ENCODE assay signal across 21 cellular contexts in the genomic region with DNA sequence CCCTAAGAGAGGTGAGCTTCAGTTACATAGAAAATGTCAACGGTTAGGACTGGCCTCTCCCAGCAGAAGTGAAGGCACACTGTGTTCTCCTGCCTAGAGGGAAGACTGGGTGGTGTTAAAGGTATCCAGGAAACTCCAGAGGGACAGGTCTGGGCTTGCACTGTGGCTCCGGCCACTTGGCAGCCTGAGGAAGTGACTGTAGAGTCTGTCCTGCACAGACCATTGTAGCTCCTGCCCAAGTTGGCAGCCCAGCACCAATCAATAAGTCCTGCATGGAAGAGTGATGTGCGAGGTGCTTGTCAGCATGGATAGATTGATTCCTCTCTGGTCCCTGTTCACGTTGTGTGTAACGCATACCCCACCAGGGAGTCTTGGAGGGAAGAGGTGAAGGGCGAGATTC.
DNase-seq lines count a peak whose midpoint lies in the region; ATAC-seq, FAIRE-seq and TF ChIP-seq lines count a peak whose summit lies in the region.
"Had no signal": no experiment of that assay in that cellular context is flagged by ENCODE, and none has a peak within 500 bp of the region (broad histone marks: within the 10 kb centered on the region; RNA-seq: fewer than 3 reads in every experiment).

No MANE protein-coding gene starts in this region.

- no peak for TF ChIP-seq POLR2A in breast epithelium (IDR thresholded peaks at IDR 0.05)

- H3K27me3 ChIP-seq in breast epithelium (no peaks in the 10 kb centered on the region), mammary epithelial cell (ENCODE audit: insufficient read depth, low read length) (no peaks in the 10 kb centered on the region), foreskin keratinocyte (no peaks in the 10 kb centered on the region), neuronal stem cell (ENCODE audit: control insufficient read depth in 3 of 3, insufficient read depth in 3 of 3, low read depth in 1 of 3, low read length in 3 of 3) (no peaks in the 10 kb centered on the region)
- H3K27me3 ChIP-seq: BE2C had no signal

- TF ChIP-seq CTCF in MCF 10A (IDR thresholded peaks at IDR 0.05; ENCODE audit: unreplicated experiment) (no peak), breast epithelium (IDR thresholded peaks at IDR 0.05) (no peak), mammary epithelial cell (conservative IDR thresholded peaks at IDR 0.05 in 1 of 2, IDR thresholded peaks at IDR 0.05 in 1 of 2; ENCODE audit: extremely low read depth in 1 of 2, insufficient read depth in 1 of 2, low read depth in 1 of 2, low read length in 2 of 2) (no peak), foreskin keratinocyte (conservative IDR thresholded peaks at IDR 0.05) (no peak), D721Med (IDR thresholded peaks at IDR 0.05; ENCODE audit: insufficient read depth, missing control alignments) (no peak)

- H4K91ac ChIP-seq in neuronal stem cell (ENCODE audit: low read depth, low read length, poor library complexity), result no peak overlapping the region

- intact Hi-C loops in MCF 10A (cut with micrococcal nuclease), result no loop called here
- intact Hi-C loops in breast epithelium (cut with DNase I; ENCODE audit: low total_unique reads), result no loop called here
- intact Hi-C loops in mammary epithelial cell (cut with micrococcal nuclease), result loop anchor here (5.0 kb wide), 1 partner anchor 194 kb away; no protein-coding TSS in a partner anchor

- CTCF ChIA-PET in MCF 10A (lab: Yijun Ruan, JAX), result interaction anchor here (0.8 to 1.3 kb wide), 4 partner anchors 9 to 56 kb away, joined by 3 to 4 read pairs (median 3); no protein-coding TSS in a partner anchor
- CTCF ChIA-PET in mammary epithelial cell (lab: Charles Lee; ENCODE audit: low non-redundant PET), result no interaction called here

- H3K27ac ChIP-seq in breast epithelium (no peak overlapping the region), mammary epithelial cell (ENCODE audit: insufficient read depth, low read depth, low read length) (peak overlapping the region; percentile 59), foreskin keratinocyte (peak overlapping the region; percentile 55), neuronal stem cell (replicated peaks; ENCODE audit: low read length) (no peak overlapping the region)
- H3K27ac ChIP-seq: A549, GM23248 had no signal

- no peak overlapping the region for H2BK120ac ChIP-seq in neuronal stem cell (ENCODE audit: low read depth, low read length)

- dilution Hi-C loops in mammary epithelial cell (cut with HindIII; ENCODE audit: low sequenced_read_pairs), result loop anchor here (5.0 kb wide), 1 partner anchor 64 kb away; no protein-coding TSS in a partner anchor

- no peak overlapping the region for H3K4me3 Mint-ChIP-seq in MCF 10A (ENCODE audit: unreplicated experiment)

- no peaks in the 10 kb centered on the region for H3K79me1 ChIP-seq in neuronal stem cell (ENCODE audit: low read depth, low read length)

- peak; percentile 83 for DNase-seq in MCF 10A (ENCODE audit: unreplicated experiment)
- no peak for DNase-seq in breast epithelium (ENCODE audit: low spot score in 2 of 2)
- DNase-seq in mammary epithelial cell, result peak; percentile 88
- DNase-seq in foreskin keratinocyte, result peak in 1 of 2 donors; percentile 71
- DNase-seq in activated CD4-positive, alpha-beta T cell treated with anti-CD3 and anti-CD28 coated beads for 4 hours, result no peak
- no peak for DNase-seq in D721Med (ENCODE audit: insufficient read length, low spot score)
- no peak for DNase-seq in neuronal stem cell (ENCODE audit: low spot score)
- DNase-seq: BE2C, DND-41, GM23248, KBM-7, NCI-H1092 treated with DMSO at 0.1 percent for 48 hours, NCI-H1436 treated with DMSO at 0.1 percent for 48 hours, NCI-H2029 treated with DMSO at 0.1 percent for 48 hours, NCI-H226, NCI-H510A treated with DMSO at 0.1 percent for 48 hours, NCI-H82, SHP77 had no signal

- no peak overlapping the region for H2BK12ac ChIP-seq in neuronal stem cell (ENCODE audit: low read length)

- no peak overlapping the region for H3K23ac ChIP-seq in neuronal stem cell (ENCODE audit: low read depth, low read length, poor library complexity)

- H3K4me2 ChIP-seq in mammary epithelial cell (ENCODE audit: insufficient read depth, low read depth, low read length) (peak overlapping the region; percentile 27), neuronal stem cell (ENCODE audit: insufficient read depth, low read length, poor library complexity, severe bottlenecking) (no peak overlapping the region)
- H3K4me2 ChIP-seq: A549 had no signal

- H3K18ac ChIP-seq in neuronal stem cell (ENCODE audit: low read length), result no peak overlapping the region

- no TSS peak for BruUV-seq in MCF 10A (replicated peaks; lab: Mats Ljungman, UMichigan)
- BruUV-seq in mammary epithelial cell (replicated peaks; lab: Mats Ljungman, UMichigan), result no TSS peak

- no peak for FAIRE-seq in D721Med (lab: Jason Lieb, UNC)
- FAIRE-seq: A549, GM12878 had no signal

- H2AK5ac ChIP-seq in neuronal stem cell (ENCODE audit: low read depth, low read length), result no peak overlapping the region

- ATAC-seq in foreskin keratinocyte, result peak; percentile 75
- ATAC-seq: A549, GM12878 had no signal

- POLR2A ChIA-PET in MCF 10A (lab: Yijun Ruan, JAX), result interaction anchor here (0.7 kb wide), 1 partner anchor 14 kb away, joined by 3 read pairs; no protein-coding TSS in a partner anchor

- H2AFZ ChIP-seq in mammary epithelial cell (ENCODE audit: low read depth, low read length), result peak overlapping the region; percentile 22
- no peak overlapping the region for H2AFZ ChIP-seq in neuronal stem cell (ENCODE audit: low read length)
- H2AFZ ChIP-seq: GM23248 had no signal

- H3K36me3 ChIP-seq in breast epithelium, result no peaks in the 10 kb centered on the region
- H3K36me3 ChIP-seq in mammary epithelial cell (ENCODE audit: insufficient read depth, low read length), result no peaks in the 10 kb centered on the region
- H3K36me3 ChIP-seq in neuronal stem cell (replicated peaks in 1 of 2; ENCODE audit: control insufficient read depth in 2 of 2, insufficient read depth in 2 of 2, low read length in 2 of 2), result no peaks in the 10 kb centered on the region
- H3K36me3 ChIP-seq: BE2C, HAP-1 had no signal

- WGBS in mammary epithelial cell (ENCODE audit: low coverage, missing lambda C conversion rate), result 49% methylated on average over 4 of the region's 6 CpGs
- WGBS in neuronal stem cell (ENCODE audit: extremely low coverage in 2 of 2, insufficient read length in 2 of 2, insufficient replicate concordance in 1 of 2), 2 donors, result no CpG with 5 or more reads among the region's 6 CpGs

- no peak overlapping the region for H2BK15ac ChIP-seq in neuronal stem cell (ENCODE audit: low read length)

- H3K4me1 Mint-ChIP-seq in MCF 10A (ENCODE audit: insufficient read depth, unreplicated experiment), result peaks cover 35% of the 10 kb centered on the region

- no peaks in the 10 kb centered on the region for H3K4me1 ChIP-seq in breast epithelium
- peaks cover 33% of the 10 kb centered on the region for H3K4me1 ChIP-seq in mammary epithelial cell (ENCODE audit: insufficient read depth, low read length)
- H3K4me1 ChIP-seq in foreskin keratinocyte, result peaks cover 6% of the 10 kb centered on the region
- no peaks in the 10 kb centered on the region for H3K4me1 ChIP-seq in neuronal stem cell (ENCODE audit: control insufficient read depth in 2 of 2, insufficient read depth in 1 of 2, low read depth in 1 of 2, low read length in 2 of 2)
- H3K4me1 ChIP-seq: A549, BE2C, HAP-1 had no signal

- H3K4me3 ChIP-seq in breast epithelium (no peak overlapping the region), mammary epithelial cell (replicated peaks in 1 of 3; ENCODE audit: insufficient read depth in 1 of 3, low read depth in 2 of 3, low read length in 3 of 3) (no peak overlapping the region), neuronal stem cell (ENCODE audit: low read length in 2 of 2) (no peak overlapping the region)
- H3K4me3 ChIP-seq: A549, GM12878, GM23248, HAP-1 had no signal

- H3K27me3 Mint-ChIP-seq in MCF 10A (ENCODE audit: insufficient read depth, unreplicated experiment), result no peaks in the 10 kb centered on the region

- H3K4ac ChIP-seq in neuronal stem cell (ENCODE audit: low read length), result no peak overlapping the region

- H4K8ac ChIP-seq in neuronal stem cell (ENCODE audit: low read depth, low read length), result no peak overlapping the region

- no peak overlapping the region for H3K14ac ChIP-seq in neuronal stem cell (ENCODE audit: low read length)

- H3K9me3 ChIP-seq in breast epithelium, result no peaks in the 10 kb centered on the region
- H3K9me3 ChIP-seq in mammary epithelial cell (replicated peaks; ENCODE audit: insufficient read depth, low read length), result no peaks in the 10 kb centered on the region
- peaks cover 0 to 2% of the 10 kb centered on the region in 2 donors for H3K9me3 ChIP-seq in neuronal stem cell (replicated peaks in 1 of 2; ENCODE audit: control insufficient read depth in 2 of 2, insufficient read depth in 1 of 2, low read depth in 1 of 2, low read length in 2 of 2)
- H3K9me3 ChIP-seq: A549, BE2C, HAP-1 had no signal

- H2BK5ac ChIP-seq in neuronal stem cell (ENCODE audit: low read length), result no peak overlapping the region

- peak overlapping the region; percentile 81 for H3K27ac Mint-ChIP-seq in MCF 10A (ENCODE audit: low read depth, unreplicated experiment)

- no peaks in the 10 kb centered on the region for H3K36me3 Mint-ChIP-seq in MCF 10A (ENCODE audit: insufficient read depth, unreplicated experiment)

- H3K9me3 Mint-ChIP-seq in MCF 10A (ENCODE audit: unreplicated experiment), result no peaks in the 10 kb centered on the region

- in situ Hi-C loops in mammary epithelial cell (cut with MboI; ENCODE audit: low sequenced_read_pairs in 2 of 2), result no loop called here

- H4K20me1 ChIP-seq in mammary epithelial cell (ENCODE audit: insufficient read depth, low read length), result no peaks in the 10 kb centered on the region

- H3K9ac ChIP-seq in mammary epithelial cell (ENCODE audit: insufficient read depth, low read length) (no peak overlapping the region), neuronal stem cell (ENCODE audit: low read depth, low read length, poor library complexity) (no peak overlapping the region)
- H3K9ac ChIP-seq: GM23248 had no signal

- H3K79me2 ChIP-seq in mammary epithelial cell (ENCODE audit: insufficient read depth, low read length), result no peaks in the 10 kb centered on the region

Comparison
In these comparisons a context has a peak if more than half of its experiments do, and no peak if none do; other contexts are left out.
1. DNase-seq: peak in MCF 10A (single experiment) and mammary epithelial cell (single experiment); none in breast epithelium (0 of 2), activated CD4-positive, alpha-beta T cell treated with anti-CD3 and anti-CD28 coated beads for 4 hours (0 of 2), D721Med (single experiment) and neuronal stem cell (single experiment).
2. H3K27ac ChIP-seq: peak in mammary epithelial cell (single experiment) and foreskin keratinocyte (single experiment); none in breast epithelium (0 of 2) and neuronal stem cell (single experiment).